In the genomic region with DNA sequence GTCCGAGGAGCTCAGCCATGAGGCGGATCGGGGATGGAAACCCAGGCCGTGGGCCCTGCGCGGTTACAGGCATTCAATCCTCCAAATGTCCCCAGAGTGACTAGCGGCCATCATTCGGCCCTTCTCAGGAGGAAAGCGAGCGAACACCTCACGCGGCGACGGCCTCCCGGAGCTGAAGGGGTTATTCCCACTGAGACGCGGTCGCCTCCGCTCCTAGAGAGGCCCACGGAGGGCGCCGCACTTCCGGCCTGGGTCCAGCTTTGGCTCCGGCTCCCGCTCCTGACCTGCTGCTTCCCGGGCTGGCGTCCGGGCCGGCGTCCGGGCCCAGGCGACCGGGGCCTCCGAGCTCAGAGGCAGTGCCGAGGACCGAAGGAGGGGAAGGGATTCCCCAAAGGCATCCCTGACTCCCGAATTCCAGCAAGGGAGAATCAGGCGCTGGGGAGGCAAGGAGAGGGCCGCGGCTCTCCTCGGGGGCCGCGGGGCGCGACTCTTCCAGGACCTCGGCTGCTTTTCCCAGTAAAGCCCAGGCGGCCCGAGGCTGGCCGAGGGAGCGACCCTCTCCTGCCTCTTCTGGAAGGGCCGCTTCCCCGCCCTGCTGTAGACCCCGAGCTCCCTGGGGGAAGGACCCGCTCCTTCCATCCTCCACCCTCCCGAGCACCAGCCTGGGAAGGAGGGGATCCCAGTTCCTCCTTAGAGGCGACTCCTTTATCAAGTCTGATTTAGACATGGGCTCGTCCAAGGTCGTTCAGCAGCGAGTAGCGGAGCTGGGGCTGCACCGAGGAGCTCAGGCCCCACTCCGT, we compare ENCODE assay signal across 1 cellular context.
TF ChIP-seq lines count a peak whose summit lies in the region.

No MANE protein-coding gene starts in this region.

TF ChIP-seq in HEK293, 187 proteins besides CTCF, POLR2A, EP300 and RAD21 (continued from another document and continues in another):
- TF ChIP-seq, protein P1, sequence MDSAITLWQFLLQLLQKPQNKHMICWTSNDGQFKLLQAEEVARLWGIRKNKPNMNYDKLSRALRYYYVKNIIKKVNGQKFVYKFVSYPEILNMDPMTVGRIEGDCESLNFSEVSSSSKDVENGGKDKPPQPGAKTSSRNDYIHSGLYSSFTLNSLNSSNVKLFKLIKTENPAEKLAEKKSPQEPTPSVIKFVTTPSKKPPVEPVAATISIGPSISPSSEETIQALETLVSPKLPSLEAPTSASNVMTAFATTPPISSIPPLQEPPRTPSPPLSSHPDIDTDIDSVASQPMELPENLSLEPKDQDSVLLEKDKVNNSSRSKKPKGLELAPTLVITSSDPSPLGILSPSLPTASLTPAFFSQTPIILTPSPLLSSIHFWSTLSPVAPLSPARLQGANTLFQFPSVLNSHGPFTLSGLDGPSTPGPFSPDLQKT (IDR thresholded peaks at IDR 0.05; ENCODE audit: borderline replicate concordance, low read depth, low read length): peak; percentile 75; the same call in 1 of the 2 replicates
- no peak; the same call in 1 of the 2 replicates for TF ChIP-seq KLF10 (tag by site-specific recombination; IDR thresholded peaks at IDR 0.05)
- TF ChIP-seq, protein P2, sequence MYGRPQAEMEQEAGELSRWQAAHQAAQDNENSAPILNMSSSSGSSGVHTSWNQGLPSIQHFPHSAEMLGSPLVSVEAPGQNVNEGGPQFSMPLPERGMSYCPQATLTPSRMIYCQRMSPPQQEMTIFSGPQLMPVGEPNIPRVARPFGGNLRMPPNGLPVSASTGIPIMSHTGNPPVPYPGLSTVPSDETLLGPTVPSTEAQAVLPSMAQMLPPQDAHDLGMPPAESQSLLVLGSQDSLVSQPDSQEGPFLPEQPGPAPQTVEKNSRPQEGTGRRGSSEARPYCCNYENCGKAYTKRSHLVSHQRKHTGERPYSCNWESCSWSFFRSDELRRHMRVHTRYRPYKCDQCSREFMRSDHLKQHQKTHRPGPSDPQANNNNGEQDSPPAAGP (tag by site-specific recombination; IDR thresholded peaks at IDR 0.05): peak; percentile 83
- peak; percentile 77 for TF ChIP-seq KLF8 (tag by site-specific recombination; IDR thresholded peaks at IDR 0.05)
- TF ChIP-seq ZNF791 (tag by site-specific recombination; IDR thresholded peaks at IDR 0.05): no peak
- TF ChIP-seq KLF7 (tag by site-specific recombination; IDR thresholded peaks at IDR 0.05; ENCODE audit: borderline replicate concordance): peak; percentile 46; the same call in 1 of the 2 replicates
- TF ChIP-seq, protein P3, sequence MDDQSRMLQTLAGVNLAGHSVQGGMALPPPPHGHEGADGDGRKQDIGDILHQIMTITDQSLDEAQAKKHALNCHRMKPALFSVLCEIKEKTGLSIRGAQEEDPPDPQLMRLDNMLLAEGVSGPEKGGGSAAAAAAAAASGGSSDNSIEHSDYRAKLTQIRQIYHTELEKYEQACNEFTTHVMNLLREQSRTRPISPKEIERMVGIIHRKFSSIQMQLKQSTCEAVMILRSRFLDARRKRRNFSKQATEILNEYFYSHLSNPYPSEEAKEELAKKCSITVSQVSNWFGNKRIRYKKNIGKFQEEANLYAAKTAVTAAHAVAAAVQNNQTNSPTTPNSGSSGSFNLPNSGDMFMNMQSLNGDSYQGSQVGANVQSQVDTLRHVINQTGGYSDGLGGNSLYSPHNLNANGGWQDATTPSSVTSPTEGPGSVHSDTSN (CRISPR knock-in tag; IDR thresholded peaks at IDR 0.05): peak; percentile 89
- TF ChIP-seq ZNF514 (tag by site-specific recombination; IDR thresholded peaks at IDR 0.05): no peak
- TF ChIP-seq ZNF626 (tag by site-specific recombination; IDR thresholded peaks at IDR 0.05): no peak
- TF ChIP-seq ZFP37 (tag by site-specific recombination; IDR thresholded peaks at IDR 0.05): peak; percentile 40; the same call in 1 of the 2 replicates
- no peak for TF ChIP-seq ZNF114 (tag by site-specific recombination; IDR thresholded peaks at IDR 0.05)
- TF ChIP-seq, protein P4, sequence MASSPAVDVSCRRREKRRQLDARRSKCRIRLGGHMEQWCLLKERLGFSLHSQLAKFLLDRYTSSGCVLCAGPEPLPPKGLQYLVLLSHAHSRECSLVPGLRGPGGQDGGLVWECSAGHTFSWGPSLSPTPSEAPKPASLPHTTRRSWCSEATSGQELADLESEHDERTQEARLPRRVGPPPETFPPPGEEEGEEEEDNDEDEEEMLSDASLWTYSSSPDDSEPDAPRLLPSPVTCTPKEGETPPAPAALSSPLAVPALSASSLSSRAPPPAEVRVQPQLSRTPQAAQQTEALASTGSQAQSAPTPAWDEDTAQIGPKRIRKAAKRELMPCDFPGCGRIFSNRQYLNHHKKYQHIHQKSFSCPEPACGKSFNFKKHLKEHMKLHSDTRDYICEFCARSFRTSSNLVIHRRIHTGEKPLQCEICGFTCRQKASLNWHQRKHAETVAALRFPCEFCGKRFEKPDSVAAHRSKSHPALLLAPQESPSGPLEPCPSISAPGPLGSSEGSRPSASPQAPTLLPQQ (tag by site-specific recombination; IDR thresholded peaks at IDR 0.05): peak; percentile 90
- TF ChIP-seq, protein P5, sequence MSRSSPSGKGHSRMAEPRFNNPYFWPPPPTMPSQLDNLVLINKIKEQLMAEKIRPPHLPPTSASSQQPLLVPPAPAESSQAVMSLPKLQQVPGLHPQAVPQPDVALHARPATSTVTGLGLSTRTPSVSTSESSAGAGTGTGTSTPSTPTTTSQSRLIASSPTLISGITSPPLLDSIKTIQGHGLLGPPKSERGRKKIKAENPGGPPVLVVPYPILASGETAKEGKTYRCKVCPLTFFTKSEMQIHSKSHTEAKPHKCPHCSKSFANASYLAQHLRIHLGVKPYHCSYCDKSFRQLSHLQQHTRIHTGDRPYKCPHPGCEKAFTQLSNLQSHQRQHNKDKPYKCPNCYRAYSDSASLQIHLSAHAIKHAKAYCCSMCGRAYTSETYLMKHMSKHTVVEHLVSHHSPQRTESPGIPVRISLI (tag by site-specific recombination; IDR thresholded peaks at IDR 0.05): no peak
- TF ChIP-seq ZSCAN30 (tag by site-specific recombination; IDR thresholded peaks at IDR 0.05): peak; percentile 85; the same call in 1 of the 2 replicates
- TF ChIP-seq OSR2 (tag by site-specific recombination; IDR thresholded peaks at IDR 0.05): 0 out of 2 replicates have a peak, but pooled peaks have one; percentile 27
- TF ChIP-seq ZNF175 (tag by site-specific recombination; IDR thresholded peaks at IDR 0.05): no peak
- no peak for TF ChIP-seq ZNF654 (tag by site-specific recombination; IDR thresholded peaks at IDR 0.05; ENCODE audit: low read depth)
- TF ChIP-seq TRIM28 (IDR thresholded peaks at IDR 0.05; ENCODE audit: borderline replicate concordance, low read length): peak; percentile 67; the same call in 1 of the 2 replicates
- TF ChIP-seq, protein P6, sequence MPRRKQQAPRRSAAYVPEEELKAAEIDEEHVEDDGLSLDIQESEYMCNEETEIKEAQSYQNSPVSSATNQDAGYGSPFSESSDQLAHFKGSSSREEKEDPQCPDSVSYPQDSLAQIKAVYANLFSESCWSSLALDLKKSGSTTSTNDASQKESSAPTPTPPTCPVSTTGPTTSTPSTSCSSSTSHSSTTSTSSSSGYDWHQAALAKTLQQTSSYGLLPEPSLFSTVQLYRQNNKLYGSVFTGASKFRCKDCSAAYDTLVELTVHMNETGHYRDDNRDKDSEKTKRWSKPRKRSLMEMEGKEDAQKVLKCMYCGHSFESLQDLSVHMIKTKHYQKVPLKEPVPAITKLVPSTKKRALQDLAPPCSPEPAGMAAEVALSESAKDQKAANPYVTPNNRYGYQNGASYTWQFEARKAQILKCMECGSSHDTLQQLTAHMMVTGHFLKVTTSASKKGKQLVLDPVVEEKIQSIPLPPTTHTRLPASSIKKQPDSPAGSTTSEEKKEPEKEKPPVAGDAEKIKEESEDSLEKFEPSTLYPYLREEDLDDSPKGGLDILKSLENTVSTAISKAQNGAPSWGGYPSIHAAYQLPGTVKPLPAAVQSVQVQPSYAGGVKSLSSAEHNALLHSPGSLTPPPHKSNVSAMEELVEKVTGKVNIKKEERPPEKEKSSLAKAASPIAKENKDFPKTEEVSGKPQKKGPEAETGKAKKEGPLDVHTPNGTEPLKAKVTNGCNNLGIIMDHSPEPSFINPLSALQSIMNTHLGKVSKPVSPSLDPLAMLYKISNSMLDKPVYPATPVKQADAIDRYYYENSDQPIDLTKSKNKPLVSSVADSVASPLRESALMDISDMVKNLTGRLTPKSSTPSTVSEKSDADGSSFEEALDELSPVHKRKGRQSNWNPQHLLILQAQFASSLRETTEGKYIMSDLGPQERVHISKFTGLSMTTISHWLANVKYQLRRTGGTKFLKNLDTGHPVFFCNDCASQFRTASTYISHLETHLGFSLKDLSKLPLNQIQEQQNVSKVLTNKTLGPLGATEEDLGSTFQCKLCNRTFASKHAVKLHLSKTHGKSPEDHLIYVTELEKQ (tag by site-specific recombination; IDR thresholded peaks at IDR 0.05; ENCODE audit: borderline replicate concordance): no peak; the same call in 1 of the 2 replicates
- no peak for TF ChIP-seq ZFP41 (tag by site-specific recombination; IDR thresholded peaks at IDR 0.05; ENCODE audit: borderline replicate concordance)
- TF ChIP-seq, protein P7, sequence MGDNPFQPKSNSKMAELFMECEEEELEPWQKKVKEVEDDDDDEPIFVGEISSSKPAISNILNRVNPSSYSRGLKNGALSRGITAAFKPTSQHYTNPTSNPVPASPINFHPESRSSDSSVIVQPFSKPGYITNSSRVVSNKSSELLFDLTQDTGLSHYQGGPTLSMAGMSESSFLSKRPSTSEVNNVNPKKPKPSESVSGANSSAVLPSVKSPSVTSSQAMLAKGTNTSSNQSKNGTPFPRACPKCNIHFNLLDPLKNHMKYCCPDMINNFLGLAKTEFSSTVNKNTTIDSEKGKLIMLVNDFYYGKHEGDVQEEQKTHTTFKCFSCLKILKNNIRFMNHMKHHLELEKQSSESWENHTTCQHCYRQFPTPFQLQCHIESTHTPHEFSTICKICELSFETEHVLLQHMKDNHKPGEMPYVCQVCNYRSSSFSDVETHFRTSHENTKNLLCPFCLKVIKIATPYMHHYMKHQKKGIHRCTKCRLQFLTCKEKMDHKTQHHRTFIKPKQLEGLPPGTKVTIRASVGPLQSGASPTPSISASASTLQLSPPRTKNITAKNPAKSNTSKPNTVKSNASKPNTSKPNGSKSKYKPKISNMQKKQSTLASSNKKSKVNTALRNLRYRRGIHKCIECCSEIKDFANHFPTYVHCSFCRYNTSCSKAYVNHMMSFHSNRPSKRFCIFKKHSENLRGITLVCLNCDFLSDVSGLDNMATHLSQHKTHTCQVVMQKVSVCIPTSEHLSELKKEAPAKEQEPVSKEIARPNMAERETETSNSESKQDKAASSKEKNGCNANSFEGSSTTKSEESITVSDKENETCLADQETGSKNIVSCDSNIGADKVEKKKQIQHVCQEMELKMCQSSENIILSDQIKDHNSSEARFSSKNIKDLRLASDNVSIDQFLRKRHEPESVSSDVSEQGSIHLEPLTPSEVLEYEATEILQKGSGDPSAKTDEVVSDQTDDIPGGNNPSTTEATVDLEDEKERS (tag by site-specific recombination; IDR thresholded peaks at IDR 0.05): no peak
- no peak for TF ChIP-seq ZNF48 (tag by site-specific recombination; IDR thresholded peaks at IDR 0.05)
- TF ChIP-seq ZNF629 (tag by site-specific recombination; IDR thresholded peaks at IDR 0.05): peak; percentile 75
- peak; percentile 88 for TF ChIP-seq YY1 (tag by site-specific recombination; IDR thresholded peaks at IDR 0.05)
- peak; percentile 71 for TF ChIP-seq ZNF394 (tag by site-specific recombination; IDR thresholded peaks at IDR 0.05; ENCODE audit: borderline replicate concordance)
- no peak for TF ChIP-seq ZNF140 (tag by site-specific recombination; IDR thresholded peaks at IDR 0.05)
- TF ChIP-seq, protein P8, sequence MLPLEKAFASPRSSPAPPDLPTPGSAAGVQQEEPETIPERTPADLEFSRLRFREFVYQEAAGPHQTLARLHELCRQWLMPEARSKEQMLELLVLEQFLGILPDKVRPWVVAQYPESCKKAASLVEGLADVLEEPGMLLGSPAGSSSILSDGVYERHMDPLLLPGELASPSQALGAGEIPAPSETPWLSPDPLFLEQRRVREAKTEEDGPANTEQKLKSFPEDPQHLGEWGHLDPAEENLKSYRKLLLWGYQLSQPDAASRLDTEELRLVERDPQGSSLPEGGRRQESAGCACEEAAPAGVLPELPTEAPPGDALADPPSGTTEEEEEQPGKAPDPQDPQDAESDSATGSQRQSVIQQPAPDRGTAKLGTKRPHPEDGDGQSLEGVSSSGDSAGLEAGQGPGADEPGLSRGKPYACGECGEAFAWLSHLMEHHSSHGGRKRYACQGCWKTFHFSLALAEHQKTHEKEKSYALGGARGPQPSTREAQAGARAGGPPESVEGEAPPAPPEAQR (tag by site-specific recombination; IDR thresholded peaks at IDR 0.05): no peak
- peak; percentile 91 for TF ChIP-seq SP7 (tag by site-specific recombination; IDR thresholded peaks at IDR 0.05)
- TF ChIP-seq ZNF214 (tag by site-specific recombination; IDR thresholded peaks at IDR 0.05; ENCODE audit: borderline replicate concordance): no peak
- peak; percentile 17; the same call in 1 of the 2 replicates for TF ChIP-seq ZNF623 (tag by site-specific recombination; IDR thresholded peaks at IDR 0.05)
- no peak for TF ChIP-seq GLI2 (tag by site-specific recombination; IDR thresholded peaks at IDR 0.05; ENCODE audit: borderline replicate concordance, low read depth)
- no peak for TF ChIP-seq ZNF621 (tag by site-specific recombination; IDR thresholded peaks at IDR 0.05)
- peak; percentile 86 for TF ChIP-seq ZFP69B (tag by site-specific recombination; IDR thresholded peaks at IDR 0.05)
- no peak for TF ChIP-seq ZNF16 (tag by site-specific recombination; IDR thresholded peaks at IDR 0.05; ENCODE audit: low read depth)
- no peak for TF ChIP-seq ZNF133 (tag by site-specific recombination; IDR thresholded peaks at IDR 0.05)
- peak; percentile 91 for TF ChIP-seq ZNF600 (tag by site-specific recombination; IDR thresholded peaks at IDR 0.05)
- TF ChIP-seq EGR2 (tag by site-specific recombination; IDR thresholded peaks at IDR 0.05; ENCODE audit: low read depth): peak; percentile 36; the same call in 1 of the 2 replicates
- TF ChIP-seq ZSCAN16 (tag by site-specific recombination; IDR thresholded peaks at IDR 0.05): peak; percentile 74; the same call in 1 of the 2 replicates
- no peak for TF ChIP-seq ZNF239 (tag by site-specific recombination; IDR thresholded peaks at IDR 0.05)
- TF ChIP-seq ZNF366 (tag by site-specific recombination; conservative IDR thresholded peaks at IDR 0.05): peak; percentile 9; the same call in 1 of the 2 replicates
- TF ChIP-seq ZNF169 (tag by site-specific recombination; IDR thresholded peaks at IDR 0.05): no peak
- TF ChIP-seq, protein P9, sequence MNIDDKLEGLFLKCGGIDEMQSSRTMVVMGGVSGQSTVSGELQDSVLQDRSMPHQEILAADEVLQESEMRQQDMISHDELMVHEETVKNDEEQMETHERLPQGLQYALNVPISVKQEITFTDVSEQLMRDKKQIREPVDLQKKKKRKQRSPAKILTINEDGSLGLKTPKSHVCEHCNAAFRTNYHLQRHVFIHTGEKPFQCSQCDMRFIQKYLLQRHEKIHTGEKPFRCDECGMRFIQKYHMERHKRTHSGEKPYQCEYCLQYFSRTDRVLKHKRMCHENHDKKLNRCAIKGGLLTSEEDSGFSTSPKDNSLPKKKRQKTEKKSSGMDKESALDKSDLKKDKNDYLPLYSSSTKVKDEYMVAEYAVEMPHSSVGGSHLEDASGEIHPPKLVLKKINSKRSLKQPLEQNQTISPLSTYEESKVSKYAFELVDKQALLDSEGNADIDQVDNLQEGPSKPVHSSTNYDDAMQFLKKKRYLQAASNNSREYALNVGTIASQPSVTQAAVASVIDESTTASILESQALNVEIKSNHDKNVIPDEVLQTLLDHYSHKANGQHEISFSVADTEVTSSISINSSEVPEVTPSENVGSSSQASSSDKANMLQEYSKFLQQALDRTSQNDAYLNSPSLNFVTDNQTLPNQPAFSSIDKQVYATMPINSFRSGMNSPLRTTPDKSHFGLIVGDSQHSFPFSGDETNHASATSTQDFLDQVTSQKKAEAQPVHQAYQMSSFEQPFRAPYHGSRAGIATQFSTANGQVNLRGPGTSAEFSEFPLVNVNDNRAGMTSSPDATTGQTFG (tag by site-specific recombination; IDR thresholded peaks at IDR 0.05; ENCODE audit: borderline replicate concordance): no peak
- TF ChIP-seq ZEB2 (tag by site-specific recombination; IDR thresholded peaks at IDR 0.05): peak; percentile 94
